Comparison of ENCODE assay signal across 1 cellular context in the genomic region with DNA sequence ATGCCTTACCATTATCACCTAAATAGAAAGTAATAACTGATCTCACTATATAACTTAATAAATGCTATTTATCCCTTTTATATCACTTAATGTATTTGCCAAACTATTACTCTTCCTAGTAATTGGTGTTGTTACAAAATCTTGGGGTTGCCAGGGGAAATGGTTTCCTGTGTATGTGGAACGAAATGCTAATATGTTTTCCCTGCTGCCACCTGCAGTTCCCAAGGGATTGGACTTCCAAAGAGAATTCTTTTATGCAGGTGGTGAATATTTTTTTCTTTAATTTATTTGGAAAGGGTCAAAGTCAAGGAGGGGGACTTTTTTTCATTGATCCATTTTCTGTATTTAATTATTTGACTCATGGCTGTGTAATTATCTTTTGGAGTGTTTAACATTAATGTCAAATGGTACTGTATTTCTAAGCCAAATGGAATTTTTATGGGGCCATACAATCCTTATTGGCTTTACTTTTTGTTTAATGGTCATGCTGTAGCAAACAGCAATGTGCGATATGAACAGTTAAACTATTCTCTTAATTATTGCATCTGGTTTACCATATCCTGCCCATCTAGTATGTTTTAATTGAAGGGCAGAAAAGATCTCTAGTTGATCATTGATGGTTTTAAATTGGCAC.
A peak's percentile ranks its signal among the peaks of the same experiment; 100 is the strongest.
TF ChIP-seq lines count a peak whose summit lies in the region.

No MANE protein-coding gene starts in this region.

TF ChIP-seq in HEK293, 187 proteins besides CTCF, POLR2A, EP300 and RAD21 (continued from another document):
- TF ChIP-seq, protein P1, sequence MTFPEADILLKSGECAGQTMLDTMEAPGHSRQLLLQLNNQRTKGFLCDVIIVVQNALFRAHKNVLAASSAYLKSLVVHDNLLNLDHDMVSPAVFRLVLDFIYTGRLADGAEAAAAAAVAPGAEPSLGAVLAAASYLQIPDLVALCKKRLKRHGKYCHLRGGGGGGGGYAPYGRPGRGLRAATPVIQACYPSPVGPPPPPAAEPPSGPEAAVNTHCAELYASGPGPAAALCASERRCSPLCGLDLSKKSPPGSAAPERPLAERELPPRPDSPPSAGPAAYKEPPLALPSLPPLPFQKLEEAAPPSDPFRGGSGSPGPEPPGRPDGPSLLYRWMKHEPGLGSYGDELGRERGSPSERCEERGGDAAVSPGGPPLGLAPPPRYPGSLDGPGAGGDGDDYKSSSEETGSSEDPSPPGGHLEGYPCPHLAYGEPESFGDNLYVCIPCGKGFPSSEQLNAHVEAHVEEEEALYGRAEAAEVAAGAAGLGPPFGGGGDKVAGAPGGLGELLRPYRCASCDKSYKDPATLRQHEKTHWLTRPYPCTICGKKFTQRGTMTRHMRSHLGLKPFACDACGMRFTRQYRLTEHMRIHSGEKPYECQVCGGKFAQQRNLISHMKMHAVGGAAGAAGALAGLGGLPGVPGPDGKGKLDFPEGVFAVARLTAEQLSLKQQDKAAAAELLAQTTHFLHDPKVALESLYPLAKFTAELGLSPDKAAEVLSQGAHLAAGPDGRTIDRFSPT (tag by site-specific recombination; IDR thresholded peaks at IDR 0.05), result 0 out of 2 replicates have a peak, but pooled peaks have one; percentile 30
- TF ChIP-seq ZNF433 (tag by site-specific recombination; IDR thresholded peaks at IDR 0.05; ENCODE audit: low read depth), result no peak
- no peak for TF ChIP-seq ZNF830 (tag by site-specific recombination; IDR thresholded peaks at IDR 0.05; ENCODE audit: low read depth)
- no peak for TF ChIP-seq ZNF555 (tag by site-specific recombination; conservative IDR thresholded peaks at IDR 0.05)
- TF ChIP-seq ZNF133 (tag by site-specific recombination; IDR thresholded peaks at IDR 0.05), result no peak
- TF ChIP-seq, protein P2, sequence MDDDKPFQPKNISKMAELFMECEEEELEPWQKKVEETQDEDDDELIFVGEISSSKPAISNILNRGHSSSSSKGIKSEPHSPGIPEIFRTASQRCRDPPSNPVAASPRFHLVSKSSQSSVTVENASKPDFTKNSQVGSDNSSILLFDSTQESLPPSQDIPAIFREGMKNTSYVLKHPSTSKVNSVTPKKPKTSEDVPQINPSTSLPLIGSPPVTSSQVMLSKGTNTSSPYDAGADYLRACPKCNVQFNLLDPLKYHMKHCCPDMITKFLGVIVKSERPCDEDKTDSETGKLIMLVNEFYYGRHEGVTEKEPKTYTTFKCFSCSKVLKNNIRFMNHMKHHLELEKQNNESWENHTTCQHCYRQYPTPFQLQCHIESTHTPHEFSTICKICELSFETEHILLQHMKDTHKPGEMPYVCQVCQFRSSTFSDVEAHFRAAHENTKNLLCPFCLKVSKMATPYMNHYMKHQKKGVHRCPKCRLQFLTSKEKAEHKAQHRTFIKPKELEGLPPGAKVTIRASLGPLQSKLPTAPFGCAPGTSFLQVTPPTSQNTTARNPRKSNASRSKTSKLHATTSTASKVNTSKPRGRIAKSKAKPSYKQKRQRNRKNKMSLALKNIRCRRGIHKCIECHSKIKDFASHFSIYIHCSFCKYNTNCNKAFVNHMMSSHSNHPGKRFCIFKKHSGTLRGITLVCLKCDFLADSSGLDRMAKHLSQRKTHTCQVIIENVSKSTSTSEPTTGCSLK (tag by site-specific recombination; IDR thresholded peaks at IDR 0.05), result no peak
- TF ChIP-seq, protein P3, sequence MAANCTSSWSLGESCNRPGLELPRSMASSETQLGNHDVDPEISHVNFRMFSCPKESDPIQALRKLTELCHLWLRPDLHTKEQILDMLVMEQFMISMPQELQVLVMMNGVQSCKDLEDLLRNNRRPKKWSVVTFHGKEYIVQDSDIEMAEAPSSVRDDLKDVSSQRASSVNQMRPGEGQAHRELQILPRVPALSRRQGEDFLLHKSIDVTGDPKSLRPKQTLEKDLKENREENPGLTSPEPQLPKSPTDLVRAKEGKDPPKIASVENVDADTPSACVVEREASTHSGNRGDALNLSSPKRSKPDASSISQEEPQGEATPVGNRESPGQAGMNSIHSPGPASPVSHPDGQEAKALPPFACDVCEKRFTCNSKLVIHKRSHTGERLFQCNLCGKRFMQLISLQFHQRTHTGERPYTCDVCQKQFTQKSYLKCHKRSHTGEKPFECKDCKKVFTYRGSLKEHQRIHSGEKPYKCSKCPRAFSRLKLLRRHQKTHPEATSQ (tag by site-specific recombination; IDR thresholded peaks at IDR 0.05), result no peak
- TF ChIP-seq, protein P4, sequence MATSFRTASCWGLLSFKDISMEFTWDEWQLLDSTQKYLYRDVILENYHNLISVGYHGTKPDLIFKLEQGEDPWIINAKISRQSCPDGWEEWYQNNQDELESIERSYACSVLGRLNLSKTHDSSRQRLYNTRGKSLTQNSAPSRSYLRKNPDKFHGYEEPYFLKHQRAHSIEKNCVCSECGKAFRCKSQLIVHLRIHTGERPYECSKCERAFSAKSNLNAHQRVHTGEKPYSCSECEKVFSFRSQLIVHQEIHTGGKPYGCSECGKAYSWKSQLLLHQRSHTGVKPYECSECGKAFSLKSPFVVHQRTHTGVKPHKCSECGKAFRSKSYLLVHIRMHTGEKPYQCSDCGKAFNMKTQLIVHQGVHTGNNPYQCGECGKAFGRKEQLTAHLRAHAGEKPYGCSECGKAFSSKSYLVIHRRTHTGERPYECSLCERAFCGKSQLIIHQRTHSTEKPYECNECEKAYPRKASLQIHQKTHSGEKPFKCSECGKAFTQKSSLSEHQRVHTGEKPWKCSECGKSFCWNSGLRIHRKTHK (tag by site-specific recombination; IDR thresholded peaks at IDR 0.05), result no peak
- TF ChIP-seq ZNF626 (tag by site-specific recombination; IDR thresholded peaks at IDR 0.05), result no peak
- no peak for TF ChIP-seq ZNF624 (tag by site-specific recombination; IDR thresholded peaks at IDR 0.05)
- TF ChIP-seq FEZF1 (tag by site-specific recombination; IDR thresholded peaks at IDR 0.05), result peak; percentile 69
- TF ChIP-seq, protein P5, sequence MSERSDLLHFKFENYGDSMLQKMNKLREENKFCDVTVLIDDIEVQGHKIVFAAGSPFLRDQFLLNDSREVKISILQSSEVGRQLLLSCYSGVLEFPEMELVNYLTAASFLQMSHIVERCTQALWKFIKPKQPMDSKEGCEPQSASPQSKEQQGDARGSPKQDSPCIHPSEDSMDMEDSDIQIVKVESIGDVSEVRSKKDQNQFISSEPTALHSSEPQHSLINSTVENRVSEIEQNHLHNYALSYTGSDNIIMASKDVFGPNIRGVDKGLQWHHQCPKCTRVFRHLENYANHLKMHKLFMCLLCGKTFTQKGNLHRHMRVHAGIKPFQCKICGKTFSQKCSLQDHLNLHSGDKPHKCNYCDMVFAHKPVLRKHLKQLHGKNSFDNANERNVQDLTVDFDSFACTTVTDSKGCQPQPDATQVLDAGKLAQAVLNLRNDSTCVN (tag by site-specific recombination; optimal IDR thresholded peaks at IDR 0.05), result no peak
- TF ChIP-seq ZNF266 (tag by site-specific recombination; IDR thresholded peaks at IDR 0.05; ENCODE audit: low read depth), result no peak
- TF ChIP-seq ZNF843 (tag by site-specific recombination; IDR thresholded peaks at IDR 0.05), result 0 out of 2 replicates have a peak, but pooled peaks have one; percentile 46
- no peak for TF ChIP-seq ZBTB1 (tag by site-specific recombination; IDR thresholded peaks at IDR 0.05)
TF ChIP-seq in HEK293: peak in this region for 5.
